Comparison of ENCODE assay signal across 26 cellular contexts in the genomic region with DNA sequence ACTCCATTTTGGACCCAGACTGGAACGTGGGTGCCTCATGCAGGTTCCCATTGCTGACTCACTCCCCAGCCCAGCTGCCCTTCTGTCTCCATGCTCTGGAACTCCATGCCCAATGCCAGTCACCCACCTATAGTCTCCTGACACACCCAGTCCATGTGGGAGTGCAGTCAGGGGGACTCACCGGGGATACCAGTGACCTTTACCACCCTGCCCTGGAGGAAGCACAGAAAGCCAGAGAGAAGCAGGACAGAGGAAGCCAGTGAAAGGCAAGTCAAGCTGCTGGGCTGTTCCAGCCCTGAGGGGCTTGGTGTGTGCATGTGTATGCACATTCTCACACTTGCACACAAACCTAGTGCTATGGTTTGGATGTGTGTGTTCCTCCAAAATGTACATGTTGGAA.
"Had no signal": no experiment of that assay in that cellular context is flagged by ENCODE, and none has a peak within 500 bp of the region (broad histone marks: within the 10 kb centered on the region; RNA-seq: fewer than 3 reads in every experiment).

No MANE protein-coding gene starts in this region.

- H3K27ac Mint-ChIP-seq: activated B cell treated with CpG ODN at 0.5 μM for 24 hours; activated CD4-positive, alpha-beta memory T cell treated with anti-CD3 and anti-CD28 coated beads for 36 hours; activated CD4-positive, alpha-beta T cell treated with anti-CD3 and anti-CD28 coated beads, Interleukin-2, amount 10 ng/mL, durations not matched to agents 7 days and 5 days; activated T-cell treated with anti-CD3 and anti-CD28 coated beads, Interleukin-2, amount 50 U/mL, for 72 hours; activated T-helper 2 cell treated with anti-CD3 and anti-CD28 coated beads, Interferon-gamma antibody, Interleukin-2, Interleukin-4, amounts not matched to agents 10 μg/mL and 5 μg/mL and 100 μg/mL, durations not matched to agents 14 hours and 24 hours and 36 hours; IgD-negative memory B cell; T-cell had no signal

- DNase-seq: activated B cell treated with CpG ODN at 0.5 μM for 24 hours; activated CD4-positive, alpha-beta memory T cell treated with anti-CD3 and anti-CD28 coated beads for 36 hours; activated CD4-positive, alpha-beta T cell treated with anti-CD3 and anti-CD28 coated beads, Interleukin-2, amount 10 ng/mL, durations not matched to agents 7 days and 5 days; activated CD8-positive, alpha-beta memory T cell treated with anti-CD3 and anti-CD28 coated beads, Interleukin-2, amount 50 U/mL, for 4 hours; activated gamma-delta T cell treated with Interleukin-2 at 50 U/mL for 16 hours; activated naive CD4-positive, alpha-beta T cell treated with anti-CD3 and anti-CD28 coated beads, Interleukin-2, amount 50 U/mL, for 16 hours; activated T-cell treated with anti-CD3 and anti-CD28 coated beads, Interleukin-2, amount 50 U/mL, for 72 hours; aorta; central memory CD4-positive, alpha-beta T cell; KG1; NCI-H1048; NCI-H2029; NCI-H2107; NCI-H2171 treated with DMSO at 0.1 percent for 48 hours; NCI-H226; NCI-H526 treated with DMSO at 0.1 percent for 48 hours; NCI-H82; Right ventricle myocardium superior; SJCRH30; T-cell; T-helper 2 cell; T1000 had no signal

- H3K27me3 ChIP-seq: breast epithelium had no signal

- H3K27ac ChIP-seq: breast epithelium, SJCRH30 had no signal

- H3K36me3 ChIP-seq: breast epithelium, SJCRH30 had no signal

- H3K4me1 Mint-ChIP-seq: activated B cell treated with CpG ODN at 0.5 μM for 24 hours; activated CD4-positive, alpha-beta T cell treated with anti-CD3 and anti-CD28 coated beads, Interleukin-2, amount 10 ng/mL, durations not matched to agents 7 days and 5 days; IgD-negative memory B cell; T-cell had no signal

- H3K4me3 Mint-ChIP-seq: activated B cell treated with CpG ODN at 0.5 μM for 24 hours; activated CD4-positive, alpha-beta memory T cell treated with anti-CD3 and anti-CD28 coated beads for 36 hours; activated CD4-positive, alpha-beta T cell treated with anti-CD3 and anti-CD28 coated beads, Interleukin-2, amount 10 ng/mL, durations not matched to agents 7 days and 5 days; activated T-cell treated with anti-CD3 and anti-CD28 coated beads, Interleukin-2, amount 50 U/mL, for 72 hours; IgD-negative memory B cell; T-cell had no signal

- H3K9me3 Mint-ChIP-seq: activated B cell treated with CpG ODN at 0.5 μM for 24 hours; activated CD4-positive, alpha-beta memory T cell treated with anti-CD3 and anti-CD28 coated beads for 36 hours; activated CD4-positive, alpha-beta T cell treated with anti-CD3 and anti-CD28 coated beads, Interleukin-2, amount 10 ng/mL, durations not matched to agents 7 days and 5 days; activated T-cell treated with anti-CD3 and anti-CD28 coated beads, Interleukin-2, amount 50 U/mL, for 72 hours; activated T-helper 2 cell treated with anti-CD3 and anti-CD28 coated beads, Interferon-gamma antibody, Interleukin-2, Interleukin-4, amounts not matched to agents 10 μg/mL and 5 μg/mL and 100 μg/mL, durations not matched to agents 14 hours and 24 hours and 36 hours; T-cell had no signal

- ATAC-seq: activated T-cell treated with anti-CD3 and anti-CD28 coated beads, Interleukin-2, amount 50 U/mL, for 72 hours; SK-N-SH treated with all-trans-retinoic acid at 6 μM for 48 hours; T-cell had no signal

- H3K4me3 ChIP-seq: breast epithelium, SJCRH30 had no signal

- H3K4me1 ChIP-seq: breast epithelium, SJCRH30 had no signal

- H3K9me3 ChIP-seq: breast epithelium, SJCRH30 had no signal

- H3K36me3 Mint-ChIP-seq: activated CD4-positive, alpha-beta memory T cell treated with anti-CD3 and anti-CD28 coated beads for 36 hours; IgD-negative memory B cell; T-cell had no signal
